In the genomic region with DNA sequence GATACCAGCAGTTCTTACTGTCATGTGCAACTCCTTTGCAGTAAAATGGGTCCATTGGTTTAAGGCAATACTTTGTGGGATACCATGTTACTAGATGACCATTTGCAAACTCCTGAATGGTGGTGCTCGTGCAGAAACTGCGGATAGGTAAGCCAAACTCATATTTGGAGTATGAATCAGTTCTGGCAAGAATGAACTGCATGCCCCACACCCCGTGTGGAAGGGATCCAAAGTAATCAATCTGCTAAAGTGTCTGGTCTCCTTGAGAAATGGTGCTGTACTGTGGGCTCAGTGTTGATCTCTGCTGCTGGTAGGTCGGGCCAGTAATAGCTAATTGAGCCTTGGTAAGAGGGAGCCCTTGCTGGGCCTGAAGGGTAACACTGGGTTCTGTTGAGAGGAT, we compare ENCODE assay signal across 2 cellular contexts.
TF ChIP-seq lines count a peak whose summit lies in the region.

No MANE protein-coding gene starts in this region.

TF ChIP-seq in SK-N-SH, 30 proteins besides CTCF, POLR2A, EP300 and RAD21:
- TF ChIP-seq TCF12 (IDR thresholded peaks at IDR 0.05) (no peak), EZH2phosphoT487 (IDR thresholded peaks at IDR 0.05; ENCODE audit: borderline replicate concordance, low read depth) (no peak), TEAD4 (IDR thresholded peaks at IDR 0.05; ENCODE audit: borderline replicate concordance, insufficient read depth) (no peak)

TF ChIP-seq in SK-N-SH treated with all-trans-retinoic acid at 6 μM for 48 hours, 23 proteins besides CTCF, POLR2A, EP300 and RAD21:
- TF ChIP-seq ESRRG (CRISPR knock-in tag; IDR thresholded peaks at IDR 0.05) (no peak), GLIS3 (CRISPR knock-in tag; IDR thresholded peaks at IDR 0.05) (no peak), ZC3H10 (CRISPR knock-in tag; IDR thresholded peaks at IDR 0.05) (no peak), OSR1 (CRISPR knock-in tag; IDR thresholded peaks at IDR 0.05) (no peak), CSDC2 (CRISPR knock-in tag; IDR thresholded peaks at IDR 0.05) (no peak), ZNF70 (CRISPR knock-in tag; IDR thresholded peaks at IDR 0.05) (no peak), ARNTL (CRISPR knock-in tag; IDR thresholded peaks at IDR 0.05; ENCODE audit: borderline replicate concordance, low read depth) (no peak), ZNF565 (CRISPR knock-in tag; conservative IDR thresholded peaks at IDR 0.05; ENCODE audit: low read depth) (no peak), SNAI2 (CRISPR knock-in tag; IDR thresholded peaks at IDR 0.05) (no peak), ZNF8 (CRISPR knock-in tag; IDR thresholded peaks at IDR 0.05) (no peak), RARB (CRISPR knock-in tag; IDR thresholded peaks at IDR 0.05) (no peak), BACH2 (CRISPR knock-in tag; IDR thresholded peaks at IDR 0.05; ENCODE audit: borderline replicate concordance) (no peak), ZFP3 (CRISPR knock-in tag; IDR thresholded peaks at IDR 0.05) (no peak), ZFP30 (CRISPR knock-in tag; IDR thresholded peaks at IDR 0.05) (no peak)
- TF ChIP-seq, protein P1, sequence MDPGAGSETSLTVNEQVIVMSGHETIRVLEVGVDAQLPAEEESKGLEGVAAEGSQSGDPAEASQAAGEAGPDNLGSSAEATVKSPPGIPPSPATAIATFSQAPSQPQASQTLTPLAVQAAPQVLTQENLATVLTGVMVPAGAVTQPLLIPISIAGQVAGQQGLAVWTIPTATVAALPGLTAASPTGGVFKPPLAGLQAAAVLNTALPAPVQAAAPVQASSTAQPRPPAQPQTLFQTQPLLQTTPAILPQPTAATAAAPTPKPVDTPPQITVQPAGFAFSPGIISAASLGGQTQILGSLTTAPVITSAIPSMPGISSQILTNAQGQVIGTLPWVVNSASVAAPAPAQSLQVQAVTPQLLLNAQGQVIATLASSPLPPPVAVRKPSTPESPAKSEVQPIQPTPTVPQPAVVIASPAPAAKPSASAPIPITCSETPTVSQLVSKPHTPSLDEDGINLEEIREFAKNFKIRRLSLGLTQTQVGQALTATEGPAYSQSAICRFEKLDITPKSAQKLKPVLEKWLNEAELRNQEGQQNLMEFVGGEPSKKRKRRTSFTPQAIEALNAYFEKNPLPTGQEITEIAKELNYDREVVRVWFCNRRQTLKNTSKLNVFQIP (CRISPR knock-in tag; IDR thresholded peaks at IDR 0.05; ENCODE audit: borderline replicate concordance, low read depth), result no peak
- TF ChIP-seq, protein P2, sequence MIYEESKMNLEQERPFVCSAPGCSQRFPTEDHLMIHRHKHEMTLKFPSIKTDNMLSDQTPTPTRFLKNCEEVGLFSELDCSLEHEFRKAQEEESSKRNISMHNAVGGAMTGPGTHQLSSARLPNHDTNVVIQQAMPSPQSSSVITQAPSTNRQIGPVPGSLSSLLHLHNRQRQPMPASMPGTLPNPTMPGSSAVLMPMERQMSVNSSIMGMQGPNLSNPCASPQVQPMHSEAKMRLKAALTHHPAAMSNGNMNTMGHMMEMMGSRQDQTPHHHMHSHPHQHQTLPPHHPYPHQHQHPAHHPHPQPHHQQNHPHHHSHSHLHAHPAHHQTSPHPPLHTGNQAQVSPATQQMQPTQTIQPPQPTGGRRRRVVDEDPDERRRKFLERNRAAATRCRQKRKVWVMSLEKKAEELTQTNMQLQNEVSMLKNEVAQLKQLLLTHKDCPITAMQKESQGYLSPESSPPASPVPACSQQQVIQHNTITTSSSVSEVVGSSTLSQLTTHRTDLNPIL (CRISPR knock-in tag; IDR thresholded peaks at IDR 0.05; ENCODE audit: low read depth), result no peak
